Comparison of ENCODE assay signal across 1 cellular context in genomic region chr6:44664716-44665115, GRCh38.
TF ChIP-seq lines count a peak whose summit lies in the region.

No MANE protein-coding gene starts in this region.

TF ChIP-seq in HepG2, 621 proteins besides CTCF, POLR2A, EP300 and RAD21 (continued from another document):
- TF ChIP-seq RNF219 (CRISPR knock-in tag; IDR thresholded peaks at IDR 0.05) (no peak), ZBTB38 (CRISPR knock-in tag; IDR thresholded peaks at IDR 0.05) (no peak), PRMT3 (CRISPR knock-in tag; IDR thresholded peaks at IDR 0.05; ENCODE audit: borderline replicate concordance, low read depth) (no peak), KMT2A (CRISPR knock-in tag; IDR thresholded peaks at IDR 0.05) (no peak), PTBP1 (IDR thresholded peaks at IDR 0.05; ENCODE audit: low read depth, low read length, poor library complexity, severe bottlenecking) (no peak), SOX5 (CRISPR knock-in tag; IDR thresholded peaks at IDR 0.05; ENCODE audit: borderline replicate concordance) (no peak)
TF ChIP-seq in HepG2: peak in this region for 0.
